1 cellular context compared by ENCODE assay signal in genomic region chr6:89999154-89999553, GRCh38.
TF ChIP-seq lines count a peak whose summit lies in the region.

No MANE protein-coding gene starts in this region.

TF ChIP-seq in HEK293, 187 proteins besides CTCF, POLR2A, EP300 and RAD21 (continued from another document and continues in another):
- TF ChIP-seq, protein P1, sequence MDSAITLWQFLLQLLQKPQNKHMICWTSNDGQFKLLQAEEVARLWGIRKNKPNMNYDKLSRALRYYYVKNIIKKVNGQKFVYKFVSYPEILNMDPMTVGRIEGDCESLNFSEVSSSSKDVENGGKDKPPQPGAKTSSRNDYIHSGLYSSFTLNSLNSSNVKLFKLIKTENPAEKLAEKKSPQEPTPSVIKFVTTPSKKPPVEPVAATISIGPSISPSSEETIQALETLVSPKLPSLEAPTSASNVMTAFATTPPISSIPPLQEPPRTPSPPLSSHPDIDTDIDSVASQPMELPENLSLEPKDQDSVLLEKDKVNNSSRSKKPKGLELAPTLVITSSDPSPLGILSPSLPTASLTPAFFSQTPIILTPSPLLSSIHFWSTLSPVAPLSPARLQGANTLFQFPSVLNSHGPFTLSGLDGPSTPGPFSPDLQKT (IDR thresholded peaks at IDR 0.05; ENCODE audit: borderline replicate concordance, low read depth, low read length), result no peak
- peak; percentile 82; the same call in 1 of the 2 replicates for TF ChIP-seq ZNF558 (tag by site-specific recombination; IDR thresholded peaks at IDR 0.05)
- peak; percentile 57 for TF ChIP-seq IKZF3 (tag by site-specific recombination; IDR thresholded peaks at IDR 0.05)
- TF ChIP-seq ZNF404 (tag by site-specific recombination; IDR thresholded peaks at IDR 0.05), result no peak
- TF ChIP-seq BCL11B (tag by site-specific recombination; IDR thresholded peaks at IDR 0.05; ENCODE audit: low read depth), result no peak
- TF ChIP-seq ZNF223 (tag by site-specific recombination; IDR thresholded peaks at IDR 0.05), result no peak
- TF ChIP-seq MYNN (tag by site-specific recombination; IDR thresholded peaks at IDR 0.05; ENCODE audit: borderline replicate concordance), result no peak
- TF ChIP-seq, protein P2, sequence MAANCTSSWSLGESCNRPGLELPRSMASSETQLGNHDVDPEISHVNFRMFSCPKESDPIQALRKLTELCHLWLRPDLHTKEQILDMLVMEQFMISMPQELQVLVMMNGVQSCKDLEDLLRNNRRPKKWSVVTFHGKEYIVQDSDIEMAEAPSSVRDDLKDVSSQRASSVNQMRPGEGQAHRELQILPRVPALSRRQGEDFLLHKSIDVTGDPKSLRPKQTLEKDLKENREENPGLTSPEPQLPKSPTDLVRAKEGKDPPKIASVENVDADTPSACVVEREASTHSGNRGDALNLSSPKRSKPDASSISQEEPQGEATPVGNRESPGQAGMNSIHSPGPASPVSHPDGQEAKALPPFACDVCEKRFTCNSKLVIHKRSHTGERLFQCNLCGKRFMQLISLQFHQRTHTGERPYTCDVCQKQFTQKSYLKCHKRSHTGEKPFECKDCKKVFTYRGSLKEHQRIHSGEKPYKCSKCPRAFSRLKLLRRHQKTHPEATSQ (tag by site-specific recombination; IDR thresholded peaks at IDR 0.05), result no peak
- no peak for TF ChIP-seq ZNF658 (tag by site-specific recombination; IDR thresholded peaks at IDR 0.05)
- TF ChIP-seq, protein P3, sequence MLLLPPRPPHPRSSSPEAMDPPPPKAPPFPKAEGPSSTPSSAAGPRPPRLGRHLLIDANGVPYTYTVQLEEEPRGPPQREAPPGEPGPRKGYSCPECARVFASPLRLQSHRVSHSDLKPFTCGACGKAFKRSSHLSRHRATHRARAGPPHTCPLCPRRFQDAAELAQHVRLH (tag by site-specific recombination; IDR thresholded peaks at IDR 0.05), result peak; percentile 82; the same call in 1 of the 2 replicates
- no peak for TF ChIP-seq ZNF19 (tag by site-specific recombination; IDR thresholded peaks at IDR 0.05; ENCODE audit: low read depth)
- TF ChIP-seq ZNF792 (tag by site-specific recombination; IDR thresholded peaks at IDR 0.05), result no peak
- no peak for TF ChIP-seq SCRT1 (tag by site-specific recombination; IDR thresholded peaks at IDR 0.05; ENCODE audit: borderline replicate concordance)
- TF ChIP-seq ZSCAN23 (tag by site-specific recombination; IDR thresholded peaks at IDR 0.05), result no peak
- TF ChIP-seq ZNF529 (tag by site-specific recombination; IDR thresholded peaks at IDR 0.05; ENCODE audit: insufficient replicate concordance), result no peak
- no peak for TF ChIP-seq ZNF274 (IDR thresholded peaks at IDR 0.05; ENCODE audit: low read length)
- no peak for TF ChIP-seq ZNF274 (tag by site-specific recombination; IDR thresholded peaks at IDR 0.05; ENCODE audit: borderline replicate concordance)
- TF ChIP-seq ZNF76 (tag by site-specific recombination; IDR thresholded peaks at IDR 0.05; ENCODE audit: borderline replicate concordance, low read depth), result peak; percentile 50; the same call in 1 of the 2 replicates
- no peak for TF ChIP-seq ZNF311 (tag by site-specific recombination; IDR thresholded peaks at IDR 0.05; ENCODE audit: borderline replicate concordance)
- TF ChIP-seq ZBTB8A (tag by site-specific recombination; IDR thresholded peaks at IDR 0.05), result peak; percentile 34; the same call in 1 of the 2 replicates
- TF ChIP-seq ZNF292 (tag by site-specific recombination; IDR thresholded peaks at IDR 0.05; ENCODE audit: borderline replicate concordance, low read depth), result no peak
- no peak for TF ChIP-seq ZNF473 (tag by site-specific recombination; IDR thresholded peaks at IDR 0.05)
- TF ChIP-seq ZNF23 (tag by site-specific recombination; IDR thresholded peaks at IDR 0.05; ENCODE audit: borderline replicate concordance), result no peak
- TF ChIP-seq ZBTB7A (tag by site-specific recombination; IDR thresholded peaks at IDR 0.05; ENCODE audit: low read depth), result no peak
- peak; percentile 28; the same call in 1 of the 2 replicates for TF ChIP-seq OSR2 (tag by site-specific recombination; IDR thresholded peaks at IDR 0.05)
- TF ChIP-seq ZNF830 (tag by site-specific recombination; IDR thresholded peaks at IDR 0.05; ENCODE audit: low read depth), result no peak
- TF ChIP-seq ZNF394 (tag by site-specific recombination; IDR thresholded peaks at IDR 0.05; ENCODE audit: borderline replicate concordance), result peak; percentile 42; the same call in 1 of the 2 replicates
- TF ChIP-seq, protein P4, sequence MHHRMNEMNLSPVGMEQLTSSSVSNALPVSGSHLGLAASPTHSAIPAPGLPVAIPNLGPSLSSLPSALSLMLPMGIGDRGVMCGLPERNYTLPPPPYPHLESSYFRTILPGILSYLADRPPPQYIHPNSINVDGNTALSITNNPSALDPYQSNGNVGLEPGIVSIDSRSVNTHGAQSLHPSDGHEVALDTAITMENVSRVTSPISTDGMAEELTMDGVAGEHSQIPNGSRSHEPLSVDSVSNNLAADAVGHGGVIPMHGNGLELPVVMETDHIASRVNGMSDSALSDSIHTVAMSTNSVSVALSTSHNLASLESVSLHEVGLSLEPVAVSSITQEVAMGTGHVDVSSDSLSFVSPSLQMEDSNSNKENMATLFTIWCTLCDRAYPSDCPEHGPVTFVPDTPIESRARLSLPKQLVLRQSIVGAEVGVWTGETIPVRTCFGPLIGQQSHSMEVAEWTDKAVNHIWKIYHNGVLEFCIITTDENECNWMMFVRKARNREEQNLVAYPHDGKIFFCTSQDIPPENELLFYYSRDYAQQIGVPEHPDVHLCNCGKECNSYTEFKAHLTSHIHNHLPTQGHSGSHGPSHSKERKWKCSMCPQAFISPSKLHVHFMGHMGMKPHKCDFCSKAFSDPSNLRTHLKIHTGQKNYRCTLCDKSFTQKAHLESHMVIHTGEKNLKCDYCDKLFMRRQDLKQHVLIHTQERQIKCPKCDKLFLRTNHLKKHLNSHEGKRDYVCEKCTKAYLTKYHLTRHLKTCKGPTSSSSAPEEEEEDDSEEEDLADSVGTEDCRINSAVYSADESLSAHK (tag by site-specific recombination; IDR thresholded peaks at IDR 0.05), result peak; percentile 25; the same call in 1 of the 2 replicates
- no peak for TF ChIP-seq ZNF239 (tag by site-specific recombination; IDR thresholded peaks at IDR 0.05)
- TF ChIP-seq ZNF677 (tag by site-specific recombination; IDR thresholded peaks at IDR 0.05), result no peak
- TF ChIP-seq GLIS1 (tag by site-specific recombination; IDR thresholded peaks at IDR 0.05), result peak; percentile 40
- TF ChIP-seq PBX3 (CRISPR knock-in tag; IDR thresholded peaks at IDR 0.05), result no peak
- TF ChIP-seq ZNF324 (tag by site-specific recombination; IDR thresholded peaks at IDR 0.05), result peak; percentile 76; the same call in 1 of the 2 replicates
- no peak for TF ChIP-seq ZNF571 (tag by site-specific recombination; IDR thresholded peaks at IDR 0.05)
- TF ChIP-seq ZNF391 (tag by site-specific recombination; IDR thresholded peaks at IDR 0.05; ENCODE audit: borderline replicate concordance, low read depth), result peak; percentile 79; the same call in 1 of the 2 replicates
- TF ChIP-seq ZNF449 (tag by site-specific recombination; IDR thresholded peaks at IDR 0.05), result peak; percentile 24; the same call in 1 of the 2 replicates
- TF ChIP-seq PRDM2 (tag by site-specific recombination; IDR thresholded peaks at IDR 0.05; ENCODE audit: borderline replicate concordance), result no peak
- TF ChIP-seq ZNF175 (tag by site-specific recombination; IDR thresholded peaks at IDR 0.05), result no peak
- TF ChIP-seq BCL6B (tag by site-specific recombination; IDR thresholded peaks at IDR 0.05), result no peak
- TF ChIP-seq, protein P5, sequence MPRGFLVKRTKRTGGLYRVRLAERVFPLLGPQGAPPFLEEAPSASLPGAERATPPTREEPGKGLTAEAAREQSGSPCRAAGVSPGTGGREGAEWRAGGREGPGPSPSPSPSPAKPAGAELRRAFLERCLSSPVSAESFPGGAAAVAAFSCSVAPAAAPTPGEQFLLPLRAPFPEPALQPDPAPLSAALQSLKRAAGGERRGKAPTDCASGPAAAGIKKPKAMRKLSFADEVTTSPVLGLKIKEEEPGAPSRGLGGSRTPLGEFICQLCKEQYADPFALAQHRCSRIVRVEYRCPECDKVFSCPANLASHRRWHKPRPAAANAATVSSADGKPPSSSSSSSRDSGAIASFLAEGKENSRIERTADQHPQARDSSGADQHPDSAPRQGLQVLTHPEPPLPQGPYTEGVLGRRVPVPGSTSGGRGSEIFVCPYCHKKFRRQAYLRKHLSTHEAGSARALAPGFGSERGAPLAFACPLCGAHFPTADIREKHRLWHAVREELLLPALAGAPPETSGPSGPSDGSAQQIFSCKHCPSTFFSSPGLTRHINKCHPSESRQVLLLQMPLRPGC (tag by site-specific recombination; IDR thresholded peaks at IDR 0.05), result peak; percentile 92
- no peak for TF ChIP-seq ZNF549 (tag by site-specific recombination; IDR thresholded peaks at IDR 0.05)
- no peak for TF ChIP-seq ZFP37 (tag by site-specific recombination; IDR thresholded peaks at IDR 0.05)
- TF ChIP-seq ZNF221 (tag by site-specific recombination; IDR thresholded peaks at IDR 0.05; ENCODE audit: borderline replicate concordance), result no peak
- TF ChIP-seq ZFP41 (tag by site-specific recombination; IDR thresholded peaks at IDR 0.05; ENCODE audit: borderline replicate concordance), result no peak
- peak; percentile 96 for TF ChIP-seq ZBTB44 (tag by site-specific recombination; IDR thresholded peaks at IDR 0.05)
